In genomic region chr2:74181739-74182138, GRCh38 we compare ENCODE assay signal across 8 cellular contexts. TPM values are rescaled to one million over a fixed set of nuclear protein-coding genes. Genes with fewer than 3 reads are reported as not detected.
DNase-seq lines count a peak whose midpoint lies in the region; ATAC-seq and TF ChIP-seq lines count a peak whose summit lies in the region.

No MANE protein-coding gene starts in this region.

- TF ChIP-seq CTCF in CD14-positive monocyte (IDR thresholded peaks at IDR 0.05) = no peak
- TF ChIP-seq CTCF in neural crest cell (conservative IDR thresholded peaks at IDR 0.05) = no peak
- no peak for TF ChIP-seq CTCF in type B pancreatic cell (conservative IDR thresholded peaks at IDR 0.05)

- peak overlapping the region; percentile 90 to 96 (median 93) for H3K27ac Mint-ChIP-seq in CD14-positive monocyte
- H3K27ac Mint-ChIP-seq in activated CD4-positive, alpha-beta memory T cell treated with anti-CD3 and anti-CD28 coated beads, Interleukin-2, amount 10 ng/mL, durations not matched to agents 7 days and 5 days = peak overlapping the region; percentile 63
- no peak overlapping the region for H3K27ac Mint-ChIP-seq in neural crest cell (ENCODE audit: unreplicated experiment)
- no peak overlapping the region for H3K27ac Mint-ChIP-seq in type B pancreatic cell

- peak; percentile 29 for ATAC-seq in GM21360 (IDR thresholded peaks at IDR 0.05; ENCODE audit: unreplicated experiment)

- H3K9me3 Mint-ChIP-seq in CD14-positive monocyte = peaks cover 0 to 2% (median 0%) of the 10 kb centered on the region in 7 donors
- H3K9me3 Mint-ChIP-seq in activated CD4-positive, alpha-beta memory T cell treated with anti-CD3 and anti-CD28 coated beads, Interleukin-2, amount 10 ng/mL, durations not matched to agents 7 days and 5 days = no peaks in the 10 kb centered on the region
- H3K9me3 Mint-ChIP-seq in neural crest cell = no peaks in the 10 kb centered on the region
- no peaks in the 10 kb centered on the region for H3K9me3 Mint-ChIP-seq in type B pancreatic cell

- CTCF ChIA-PET in activated CD4-positive, alpha-beta memory T cell treated with anti-CD3 and anti-CD28 coated beads, Interleukin-2, amount 10 ng/mL, durations not matched to agents 7 days and 5 days (lab: Charles Lee) = interaction anchor here (1.0 to 7.2 kb wide), 3 partner anchors 17 to 353 kb away, joined by 3 to 100 read pairs (median 3); partner anchors contain the start of genes MTHFD2 and STAMBP

- peak overlapping the region; percentile 49 to 67 for H3K4me3 Mint-ChIP-seq in CD14-positive monocyte
- no peak overlapping the region for H3K4me3 Mint-ChIP-seq in activated CD4-positive, alpha-beta memory T cell treated with anti-CD3 and anti-CD28 coated beads, Interleukin-2, amount 10 ng/mL, durations not matched to agents 7 days and 5 days
- peak overlapping the region; percentile 13 for H3K4me3 Mint-ChIP-seq in neural crest cell
- H3K4me3 Mint-ChIP-seq in type B pancreatic cell = no peak overlapping the region

- DNase-seq in CD14-positive monocyte (ENCODE audit: low spot score) (peak; percentile 86), Kasumi-1 (lab: John Stamatoyannopoulos, UW) (peak; percentile 95 to 98), neural crest cell (ENCODE audit: low read depth, low spot score) (no peak), NCI-H2107 (lab: John Stamatoyannopoulos, UW) (no peak), type B pancreatic cell (ENCODE audit: extremely low spot score, unreplicated experiment) (no peak), activated gamma-delta T cell (lab: John Stamatoyannopoulos, UW) (no peak)
- no peak for DNase-seq in activated CD4-positive, alpha-beta memory T cell treated with anti-CD3 and anti-CD28 coated beads, Interleukin-2, amount 10 ng/mL, durations not matched to agents 7 days and 5 days

- H3K4me1 Mint-ChIP-seq in CD14-positive monocyte (peaks cover 56% of the 10 kb centered on the region), neural crest cell (peaks cover 13% of the 10 kb centered on the region), type B pancreatic cell (ENCODE audit: unreplicated experiment) (peaks cover 4% of the 10 kb centered on the region)
- H3K4me1 Mint-ChIP-seq in activated CD4-positive, alpha-beta memory T cell treated with anti-CD3 and anti-CD28 coated beads, Interleukin-2, amount 10 ng/mL, durations not matched to agents 7 days and 5 days = peaks cover 37% of the 10 kb centered on the region

- peaks cover 0 to 5% (median 0%) of the 10 kb centered on the region in 3 donors for H3K27me3 Mint-ChIP-seq in CD14-positive monocyte (ENCODE audit: low read depth in 3 of 3)
- no peaks in the 10 kb centered on the region for H3K27me3 Mint-ChIP-seq in activated CD4-positive, alpha-beta memory T cell treated with anti-CD3 and anti-CD28 coated beads, Interleukin-2, amount 10 ng/mL, durations not matched to agents 7 days and 5 days
- peaks cover 2% of the 10 kb centered on the region for H3K27me3 Mint-ChIP-seq in neural crest cell (ENCODE audit: low read depth)
- no peaks in the 10 kb centered on the region for H3K27me3 Mint-ChIP-seq in type B pancreatic cell

- intact Hi-C loops in CD14-positive monocyte (cut with micrococcal nuclease) = loop anchor here in 1 of 2 donors (2.0 kb wide), 1 partner anchor 17 kb away; the partner anchor contains the start of gene MTHFD2

- POLR2A ChIA-PET in activated CD4-positive, alpha-beta memory T cell treated with anti-CD3 and anti-CD28 coated beads, Interleukin-2, amount 10 ng/mL, durations not matched to agents 7 days and 5 days (lab: Charles Lee) = interaction anchor here (0.6 to 10.8 kb wide), 3 partner anchors 15 to 275 kb away, joined by 3 to 262 read pairs (median 125); partner anchors contain the start of gene MTHFD2

- H3K36me3 Mint-ChIP-seq in CD14-positive monocyte (peaks cover 2 to 4% of the 10 kb centered on the region in 2 donors), neural crest cell (ENCODE audit: low read depth) (peaks cover 1% of the 10 kb centered on the region), type B pancreatic cell (peaks cover 3% of the 10 kb centered on the region)
- H3K36me3 Mint-ChIP-seq in activated CD4-positive, alpha-beta memory T cell treated with anti-CD3 and anti-CD28 coated beads, Interleukin-2, amount 10 ng/mL, durations not matched to agents 7 days and 5 days (ENCODE audit: low read depth) = peaks cover 6% of the 10 kb centered on the region

RNA-seq across cellular contexts. Expression of gene MOB1A, which starts 3.1 kb away (rescaled TPM):
- 100 to 1,000 TPM; 285 to 367 TPM for polyA plus RNA-seq in CD14-positive monocyte
- total RNA-seq in activated CD4-positive, alpha-beta memory T cell treated with anti-CD3 and anti-CD28 coated beads, Interleukin-2, amount 10 ng/mL, durations not matched to agents 7 days and 5 days = 100 to 1,000 TPM; 188 to 193 TPM
- total RNA-seq in neural crest cell (93.5 and 94.6 TPM in 2 replicates), type B pancreatic cell (ENCODE audit: low replicate concordance) (95.4 and 108 TPM in 2 replicates)

RNA-seq across cellular contexts. Expression of gene MTHFD2, which starts 16.7 kb away (rescaled TPM):
- polyA plus RNA-seq in CD14-positive monocyte = 10 to 100 TPM; 24.1 to 39.4 TPM
- 100 to 1,000 TPM; 264 to 277 TPM for total RNA-seq in activated CD4-positive, alpha-beta memory T cell treated with anti-CD3 and anti-CD28 coated beads, Interleukin-2, amount 10 ng/mL, durations not matched to agents 7 days and 5 days
- total RNA-seq in neural crest cell (95.7 and 101 TPM in 2 replicates), type B pancreatic cell (ENCODE audit: low replicate concordance) (73.5 and 85.9 TPM in 2 replicates)

RNA-seq across cellular contexts. Expression of gene BOLA3, which starts 34.0 kb away (rescaled TPM):
- polyA plus RNA-seq in CD14-positive monocyte = 1 to 10 TPM; 7.7 to 8.0 TPM
- total RNA-seq in activated CD4-positive, alpha-beta memory T cell treated with anti-CD3 and anti-CD28 coated beads, Interleukin-2, amount 10 ng/mL, durations not matched to agents 7 days and 5 days = 10 to 100 TPM; 46.5 to 55.4 TPM
- 29.3 and 36.9 TPM in 2 replicates for total RNA-seq in neural crest cell
- 35.6 and 54.3 TPM in 2 replicates for total RNA-seq in type B pancreatic cell (ENCODE audit: low replicate concordance)

Comparison
In these comparisons a context has a peak if more than half of its experiments do, and no peak if none do; other contexts are left out.
1. DNase-seq: peak in CD14-positive monocyte (single experiment) and Kasumi-1 (2 of 2); none in activated CD4-positive, alpha-beta memory T cell treated with anti-CD3 and anti-CD28 coated beads, Interleukin-2, amount 10 ng/mL, durations not matched to agents 7 days and 5 days (single experiment), neural crest cell (single experiment), NCI-H2107 (single experiment), type B pancreatic cell (single experiment) and activated gamma-delta T cell (single experiment).
2. H3K27ac Mint-ChIP-seq: peak in CD14-positive monocyte (7 of 7) and activated CD4-positive, alpha-beta memory T cell treated with anti-CD3 and anti-CD28 coated beads, Interleukin-2, amount 10 ng/mL, durations not matched to agents 7 days and 5 days (single experiment); none in neural crest cell (single experiment) and type B pancreatic cell (single experiment).
3. H3K4me3 Mint-ChIP-seq: peak in CD14-positive monocyte (2 of 2) and neural crest cell (single experiment); none in activated CD4-positive, alpha-beta memory T cell treated with anti-CD3 and anti-CD28 coated beads, Interleukin-2, amount 10 ng/mL, durations not matched to agents 7 days and 5 days (single experiment) and type B pancreatic cell (single experiment).